ENCODE assay signal across 9 cellular contexts in genomic region chr1:213051881-213052202, GRCh38. TPM values are rescaled to one million over a fixed set of nuclear protein-coding genes. Genes with fewer than 3 reads are reported as not detected.
A peak's percentile ranks its signal among the peaks of the same experiment; 100 is the strongest.
DNase-seq lines count a peak whose midpoint lies in the region; ATAC-seq and TF ChIP-seq lines count a peak whose summit lies in the region.
"Had no signal": no experiment of that assay in that cellular context is flagged by ENCODE, and none has a peak within 500 bp of the region (broad histone marks: within the 10 kb centered on the region; RNA-seq: fewer than 3 reads in every experiment).

No MANE protein-coding gene starts in this region.

- DNase-seq in A673 (ENCODE audit: low spot score) (no peak), breast epithelium (ENCODE audit: low spot score in 2 of 2) (no peak), NCI-H2196 (lab: John Stamatoyannopoulos, UW; ENCODE audit: unreplicated experiment) (no peak), NCI-H345 treated with DMSO at 0.1 percent for 48 hours (lab: John Stamatoyannopoulos, UW; ENCODE audit: unreplicated experiment) (no peak), iPS-NIHi7 (ENCODE audit: extremely low spot score) (no peak), DMS79 (lab: John Stamatoyannopoulos, UW) (no peak)
- DNase-seq: occipital lobe had no signal

- TSS peak; percentile 80 for BruUV-seq in A673 (replicated peaks; lab: Mats Ljungman, UMichigan)

- intact Hi-C loops in A673 (cut with micrococcal nuclease; ENCODE audit: unreplicated experiment), result no loop called here
- intact Hi-C loops in breast epithelium (cut with DNase I; ENCODE audit: low total_unique reads), result no loop called here

- CTCF ChIA-PET in A673 (lab: Charles Lee), result no interaction called here

- H3K9me3 ChIP-seq in A673 (ENCODE audit: low read depth, low read length, poor library complexity, severe bottlenecking), result no peaks in the 10 kb centered on the region
- H3K9me3 ChIP-seq in breast epithelium, result no peaks in the 10 kb centered on the region
- no peaks in the 10 kb centered on the region for H3K9me3 ChIP-seq in muscle layer of duodenum (ENCODE audit: control insufficient read depth in 1 of 2, low read length in 2 of 2)

- POLR2A ChIA-PET in A673 (lab: Charles Lee; ENCODE audit: low non-redundant PET), result interaction anchor here (0.6 kb wide), 1 partner anchor 31 kb away, joined by 3 read pairs; no protein-coding TSS in a partner anchor

- H3K27ac ChIP-seq in A673 (ENCODE audit: low read depth, low read length, poor library complexity, severe bottlenecking), result no peak overlapping the region
- no peak overlapping the region for H3K27ac ChIP-seq in breast epithelium
- peak overlapping the region; percentile 45 for H3K27ac ChIP-seq in muscle layer of duodenum (ENCODE audit: low read length)

- H3K27me3 ChIP-seq in A673 (replicated peaks; ENCODE audit: insufficient read depth, low read depth, low read length, poor library complexity), result no peaks in the 10 kb centered on the region
- H3K27me3 ChIP-seq in breast epithelium, result peaks cover 0 to 9% of the 10 kb centered on the region in 2 donors
- H3K27me3 ChIP-seq in muscle layer of duodenum (ENCODE audit: low read depth, low read length), result no peaks in the 10 kb centered on the region

- peaks cover 11% of the 10 kb centered on the region for H3K4me1 ChIP-seq in A673 (ENCODE audit: insufficient read depth, low read length, poor library complexity, severe bottlenecking)
- H3K4me1 ChIP-seq in breast epithelium, result no peaks in the 10 kb centered on the region
- H3K4me1 ChIP-seq in muscle layer of duodenum (ENCODE audit: control insufficient read depth in 1 of 2, insufficient read depth in 2 of 2, low read length in 2 of 2), result peaks cover 4 to 17% of the 10 kb centered on the region in 2 donors

- H3K4me3 ChIP-seq in A673 (ENCODE audit: low read depth, low read length, poor library complexity, severe bottlenecking) (peak overlapping the region; percentile 81), breast epithelium (peak overlapping the region; percentile 86 to 96 (median 94)), muscle layer of duodenum (ENCODE audit: low read depth in 1 of 2, low read length in 2 of 2) (peak overlapping the region; percentile 89 to 96)

- ATAC-seq in HG03439 (IDR thresholded peaks at IDR 0.05; ENCODE audit: unreplicated experiment), result peak; percentile 2

- H3K36me3 ChIP-seq in A673 (ENCODE audit: insufficient read depth, low read length, poor library complexity, severe bottlenecking), result no peaks in the 10 kb centered on the region
- H3K36me3 ChIP-seq in breast epithelium, result no peaks in the 10 kb centered on the region
- no peaks in the 10 kb centered on the region for H3K36me3 ChIP-seq in muscle layer of duodenum (ENCODE audit: control insufficient read depth in 1 of 2, insufficient read depth in 2 of 2, low read length in 2 of 2)

- TF ChIP-seq POLR2A in breast epithelium (IDR thresholded peaks at IDR 0.05), result no peak

- TF ChIP-seq CTCF in A673 (conservative IDR thresholded peaks at IDR 0.05; ENCODE audit: low read depth, low read length), result no peak
- TF ChIP-seq CTCF in breast epithelium (IDR thresholded peaks at IDR 0.05), result no peak

RNA-seq across cellular contexts. Expression of gene RPS6KC1, which starts 0.8 kb away (rescaled TPM):
- total RNA-seq in A673 (2021) (15.8 and 17.1 TPM in 2 replicates), breast epithelium (10 to 100 TPM; 26.2 to 32.1 (median 28.2) TPM)

RNA-seq across cellular contexts. Expression of gene ANGEL2, which starts 36.2 kb away (rescaled TPM):
- total RNA-seq in A673 (2021), result 32.5 and 36.3 TPM in 2 replicates
- total RNA-seq in breast epithelium, result 10 to 100 TPM; 60.5 to 84.0 (median 72.4) TPM
